Comparison of ENCODE assay signal across 15 cellular contexts in the genomic region with DNA sequence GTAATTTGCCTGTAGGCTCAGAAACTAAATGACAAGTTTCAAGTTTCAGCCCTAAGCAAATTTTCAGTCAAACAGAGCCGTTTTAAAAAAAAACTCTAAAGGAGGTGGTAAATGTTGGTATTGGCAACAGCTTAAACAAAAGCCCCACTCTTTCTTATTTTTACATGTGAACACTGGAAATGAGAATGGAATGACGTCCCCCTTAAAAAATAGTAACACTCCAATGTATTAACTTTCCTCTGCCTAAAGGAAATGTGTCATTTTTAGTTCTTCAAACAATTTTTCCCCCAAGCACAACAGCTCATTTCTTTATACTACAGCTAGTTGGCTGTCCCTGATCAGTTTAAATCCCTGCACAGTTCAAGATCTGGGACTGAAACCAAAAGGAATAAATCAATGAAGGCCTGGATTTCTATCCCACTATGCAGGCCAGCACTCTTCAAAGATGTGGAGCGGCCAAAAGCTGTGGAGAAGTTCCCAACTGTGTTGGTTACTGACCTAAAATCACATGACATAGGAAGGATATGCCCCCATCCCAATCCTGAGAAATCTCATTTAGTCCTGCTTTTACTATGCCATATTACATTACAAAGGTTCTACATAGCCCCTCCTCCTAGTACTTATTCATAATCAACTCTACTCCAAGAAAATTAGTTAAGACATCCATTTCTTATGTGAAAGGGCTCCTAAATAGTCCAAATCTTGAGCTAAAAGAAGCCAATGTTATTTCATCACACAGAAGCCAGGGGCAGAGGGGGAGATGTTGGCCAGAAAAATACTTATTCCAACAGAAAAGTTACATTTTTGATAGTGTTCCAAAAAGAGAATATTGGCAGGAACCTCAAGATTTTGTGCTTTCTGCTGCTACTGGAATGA.
DNase-seq lines count a peak whose midpoint lies in the region; ATAC-seq and TF ChIP-seq lines count a peak whose summit lies in the region.
"Had no signal": no experiment of that assay in that cellular context is flagged by ENCODE, and none has a peak within 500 bp of the region (broad histone marks: within the 10 kb centered on the region; RNA-seq: fewer than 3 reads in every experiment).

No MANE protein-coding gene starts in this region.

- H3K4me3 Mint-ChIP-seq in WTC11 = 0 out of 2 replicates have a peak overlapping the region, but pooled peaks have one; percentile 34
- H3K4me3 Mint-ChIP-seq: activated CD8-positive, alpha-beta T cell treated with anti-CD3 and anti-CD28 coated beads, Interleukin-2, amount 10 ng/mL, durations not matched to agents 7 days and 5 days; activated naive CD4-positive, alpha-beta T cell treated with anti-CD3 and anti-CD28 coated beads for 36 hours; CD4-positive, CD25-positive, alpha-beta regulatory T cell had no signal

- TF ChIP-seq CTCF in WTC11 (IDR thresholded peaks at IDR 0.05) (no peak), retinal pigment epithelial cell (conservative IDR thresholded peaks at IDR 0.05; ENCODE audit: low read depth, low read length) (peak; percentile 21), PC-3 (conservative IDR thresholded peaks at IDR 0.05; ENCODE audit: low read depth, low read length) (no peak), tibial artery (IDR thresholded peaks at IDR 0.05) (no peak)

- intact Hi-C loops in PC-3 (cut with micrococcal nuclease) (no loop called here), tibial artery (cut with DNase I; ENCODE audit: low total_unique reads) (no loop called here)

- no peak overlapping the region for H3K4me2 ChIP-seq in PC-3 (ENCODE audit: low read length)

- no peaks in the 10 kb centered on the region for H4K20me1 ChIP-seq in PC-3 (ENCODE audit: low read length)

- H3K9me3 ChIP-seq in iPS-18a (ENCODE audit: control insufficient read depth, low read depth, low read length) = no peaks in the 10 kb centered on the region
- H3K9me3 ChIP-seq in PC-3 (ENCODE audit: low read length) = peaks cover 7% of the 10 kb centered on the region; the same call in 1 of the 2 replicates
- H3K9me3 ChIP-seq in tibial artery = no peaks in the 10 kb centered on the region
- H3K9me3 ChIP-seq: esophagus squamous epithelium had no signal

- no TSS peak for BruUV-seq in PC-3 (replicated peaks; lab: Mats Ljungman, UMichigan)

- peaks cover 31% of the 10 kb centered on the region for H3K4me1 Mint-ChIP-seq in WTC11

- H3K27me3 ChIP-seq in iPS-18a (ENCODE audit: control insufficient read depth, insufficient read depth, low read length) (peaks cover 15% of the 10 kb centered on the region), PC-3 (ENCODE audit: low read length) (peaks cover 4% of the 10 kb centered on the region; the same call in 1 of the 2 replicates), tibial artery (no peaks in the 10 kb centered on the region)
- H3K27me3 ChIP-seq: esophagus squamous epithelium had no signal

- H3K4me3 ChIP-seq in iPS-18a (ENCODE audit: low read length) (peak overlapping the region; percentile 11), retinal pigment epithelial cell (ENCODE audit: low read length) (no peak overlapping the region), PC-3 (ENCODE audit: low read length) (no peak overlapping the region), tibial artery (no peak overlapping the region)
- H3K4me3 ChIP-seq: esophagus squamous epithelium had no signal

- POLR2A ChIA-PET in WTC11 (lab: Charles Lee) (no interaction called here), PC-3 (lab: Charles Lee; ENCODE audit: unreplicated experiment) (no interaction called here)

- no peak overlapping the region for H3K27ac Mint-ChIP-seq in WTC11
- H3K27ac Mint-ChIP-seq: activated CD8-positive, alpha-beta T cell treated with anti-CD3 and anti-CD28 coated beads, Interleukin-2, amount 10 ng/mL, durations not matched to agents 7 days and 5 days; activated naive CD4-positive, alpha-beta T cell treated with anti-CD3 and anti-CD28 coated beads for 36 hours; CD4-positive, CD25-positive, alpha-beta regulatory T cell had no signal

- no peaks in the 10 kb centered on the region for H3K9me2 ChIP-seq in PC-3 (replicated peaks; ENCODE audit: low read length)

- CTCF ChIA-PET in WTC11 (lab: Charles Lee) = no interaction called here
- CTCF ChIA-PET in PC-3 (lab: Charles Lee) = no interaction called here

- no peaks in the 10 kb centered on the region for H3K79me2 ChIP-seq in PC-3 (ENCODE audit: low read length)

- DNase-seq in EH (ENCODE audit: low read depth) (peak; percentile 4), WTC11 (ENCODE audit: low spot score) (no peak), retinal pigment epithelial cell (ENCODE audit: low read depth) (peak; percentile 73), SIG-M5 treated with dmso at 0.1 percent for 504 hours (lab: John Stamatoyannopoulos, UW; ENCODE audit: unreplicated experiment) (no peak), activated T-cell treated with anti-CD3 and anti-CD28 coated beads for 4 hours (no peak), PC-3 (no peak), tibial artery (no peak)
- DNase-seq: activated CD8-positive, alpha-beta T cell treated with anti-CD3 and anti-CD28 coated beads, Interleukin-2, amount 10 ng/mL, durations not matched to agents 7 days and 5 days; activated naive CD4-positive, alpha-beta T cell treated with anti-CD3 and anti-CD28 coated beads for 36 hours; CD4-positive, CD25-positive, alpha-beta regulatory T cell; esophagus squamous epithelium; NCI-H345; stimulated activated CD8-positive, alpha-beta memory T cell treated with anti-CD3 and anti-CD28 coated beads, Interleukin-4, amount 100 ng/mL, for 48 hours had no signal

- H3K36me3 ChIP-seq in iPS-18a (ENCODE audit: control insufficient read depth, low read depth, low read length) (no peaks in the 10 kb centered on the region), PC-3 (ENCODE audit: low read depth, low read length) (no peaks in the 10 kb centered on the region), tibial artery (no peaks in the 10 kb centered on the region)
- H3K36me3 ChIP-seq: esophagus squamous epithelium had no signal

- H3F3A ChIP-seq in PC-3 (ENCODE audit: low read length, unreplicated experiment) = no peaks in the 10 kb centered on the region

- H3K9ac ChIP-seq in iPS-18a (ENCODE audit: low read length) (no peak overlapping the region), PC-3 (ENCODE audit: low read length) (no peak overlapping the region)

- H2AFZ ChIP-seq in PC-3 (ENCODE audit: low read length) = no peak overlapping the region

- H3K9me3 Mint-ChIP-seq in WTC11 = no peaks in the 10 kb centered on the region
- H3K9me3 Mint-ChIP-seq: activated naive CD4-positive, alpha-beta T cell treated with anti-CD3 and anti-CD28 coated beads for 36 hours had no signal

- peaks cover 10% of the 10 kb centered on the region for H3K27me3 Mint-ChIP-seq in WTC11 (ENCODE audit: low read depth)

- H3K36me3 Mint-ChIP-seq in WTC11 = no peaks in the 10 kb centered on the region
- H3K36me3 Mint-ChIP-seq: CD4-positive, CD25-positive, alpha-beta regulatory T cell had no signal

- no peak overlapping the region for H3K27ac ChIP-seq in iPS-18a (ENCODE audit: low read length)
- no peak overlapping the region for H3K27ac ChIP-seq in PC-3 (ENCODE audit: low read length)
- peak overlapping the region in 1 of 2 donors; percentile 7 for H3K27ac ChIP-seq in tibial artery
- H3K27ac ChIP-seq: RWPE1 had no signal

- ATAC-seq in WTC11 = peak; percentile 24; the same call in 1 of the 2 replicates
- ATAC-seq in PC-3 = no peak
- ATAC-seq: activated CD8-positive, alpha-beta T cell treated with anti-CD3 and anti-CD28 coated beads, Interleukin-2, amount 10 ng/mL, durations not matched to agents 7 days and 5 days had no signal

- H3K4me1 ChIP-seq in iPS-18a (ENCODE audit: control insufficient read depth, low read depth, low read length) (peaks cover 28% of the 10 kb centered on the region), PC-3 (ENCODE audit: insufficient read depth, low read length) (no peaks in the 10 kb centered on the region), tibial artery (peaks cover 0 to 35% (median 7%) of the 10 kb centered on the region in 4 donors)

TF ChIP-seq in WTC11, 78 proteins besides CTCF, POLR2A, EP300 and RAD21:
- no peak for TF ChIP-seq NFE2L1 (CRISPR knock-in tag; IDR thresholded peaks at IDR 0.05)
- TF ChIP-seq, protein P1, sequence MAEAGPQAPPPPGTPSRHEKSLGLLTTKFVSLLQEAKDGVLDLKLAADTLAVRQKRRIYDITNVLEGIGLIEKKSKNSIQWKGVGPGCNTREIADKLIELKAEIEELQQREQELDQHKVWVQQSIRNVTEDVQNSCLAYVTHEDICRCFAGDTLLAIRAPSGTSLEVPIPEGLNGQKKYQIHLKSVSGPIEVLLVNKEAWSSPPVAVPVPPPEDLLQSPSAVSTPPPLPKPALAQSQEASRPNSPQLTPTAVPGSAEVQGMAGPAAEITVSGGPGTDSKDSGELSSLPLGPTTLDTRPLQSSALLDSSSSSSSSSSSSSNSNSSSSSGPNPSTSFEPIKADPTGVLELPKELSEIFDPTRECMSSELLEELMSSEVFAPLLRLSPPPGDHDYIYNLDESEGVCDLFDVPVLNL (CRISPR knock-in tag; IDR thresholded peaks at IDR 0.05; ENCODE audit: borderline replicate concordance, low read depth) = no peak
- TF ChIP-seq, protein P2, sequence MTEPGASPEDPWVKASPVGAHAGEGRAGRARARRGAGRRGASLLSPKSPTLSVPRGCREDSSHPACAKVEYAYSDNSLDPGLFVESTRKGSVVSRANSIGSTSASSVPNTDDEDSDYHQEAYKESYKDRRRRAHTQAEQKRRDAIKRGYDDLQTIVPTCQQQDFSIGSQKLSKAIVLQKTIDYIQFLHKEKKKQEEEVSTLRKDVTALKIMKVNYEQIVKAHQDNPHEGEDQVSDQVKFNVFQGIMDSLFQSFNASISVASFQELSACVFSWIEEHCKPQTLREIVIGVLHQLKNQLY (CRISPR knock-in tag; IDR thresholded peaks at IDR 0.05) = no peak
- TF ChIP-seq, protein P3, sequence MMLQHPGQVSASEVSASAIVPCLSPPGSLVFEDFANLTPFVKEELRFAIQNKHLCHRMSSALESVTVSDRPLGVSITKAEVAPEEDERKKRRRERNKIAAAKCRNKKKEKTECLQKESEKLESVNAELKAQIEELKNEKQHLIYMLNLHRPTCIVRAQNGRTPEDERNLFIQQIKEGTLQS (CRISPR knock-in tag; conservative IDR thresholded peaks at IDR 0.05) = no peak
- no peak for TF ChIP-seq CREB1 (CRISPR knock-in tag; IDR thresholded peaks at IDR 0.05)

Comparison
In these comparisons a context has a peak if more than half of its experiments do, and no peak if none do; other contexts are left out.
1. DNase-seq: peak in EH (single experiment) and retinal pigment epithelial cell (single experiment); none in WTC11 (single experiment), SIG-M5 treated with dmso at 0.1 percent for 504 hours (single experiment), activated T-cell treated with anti-CD3 and anti-CD28 coated beads for 4 hours (single experiment), PC-3 (single experiment) and tibial artery (0 of 2).